ENCODE assay signal across 18 cellular contexts in the genomic region with DNA sequence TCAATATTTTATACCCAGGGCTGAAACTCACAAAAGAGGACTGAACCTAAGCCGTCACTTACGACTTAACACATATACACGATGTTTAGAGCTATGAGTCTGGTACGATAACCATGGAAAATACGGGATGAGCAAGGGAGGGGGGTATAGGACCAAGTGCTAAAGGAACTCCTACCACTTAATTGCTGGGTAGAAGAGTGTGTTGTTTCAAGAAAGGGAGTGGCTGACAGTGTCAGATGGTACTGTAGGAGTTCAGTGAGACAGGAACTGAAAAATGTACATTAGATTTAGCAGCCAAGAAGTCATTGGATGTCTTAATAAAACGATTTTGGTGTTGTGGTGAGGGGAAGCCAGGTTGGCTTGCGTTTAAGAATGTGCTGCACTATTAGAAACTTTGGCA.
"Had no signal": no experiment of that assay in that cellular context is flagged by ENCODE, and none has a peak within 500 bp of the region (broad histone marks: within the 10 kb centered on the region; RNA-seq: fewer than 3 reads in every experiment).

No MANE protein-coding gene starts in this region.

- H3K27me3 ChIP-seq: colonic mucosa, esophagus squamous epithelium, gastroesophageal sphincter, upper lobe of left lung, uterus had no signal

- H3K27ac ChIP-seq: colonic mucosa, esophagus squamous epithelium, gastroesophageal sphincter, parathyroid adenoma, upper lobe of left lung, uterus had no signal

- H3K27ac Mint-ChIP-seq: nephron had no signal

- H3K4me3 Mint-ChIP-seq: nephron had no signal

- H3K9me3 Mint-ChIP-seq: nephron had no signal

- H3K4me1 ChIP-seq: colonic mucosa, esophagus squamous epithelium, parathyroid adenoma, uterus had no signal

- H3K36me3 ChIP-seq: colonic mucosa, esophagus squamous epithelium, upper lobe of left lung, uterus had no signal

- H3K9me3 ChIP-seq: colonic mucosa, esophagus squamous epithelium, gastroesophageal sphincter, psoas muscle, upper lobe of left lung, uterus had no signal

- H3K27me3 Mint-ChIP-seq: naive B cell had no signal

- H3K4me3 ChIP-seq: colonic mucosa, esophagus squamous epithelium, gastroesophageal sphincter, psoas muscle, upper lobe of left lung, uterus had no signal

- ATAC-seq: gastroesophageal sphincter, sciatic nerve had no signal

- DNase-seq: colonic mucosa; dermis blood vessel endothelial cell; esophagus squamous epithelium; foreskin fibroblast; glutamatergic neuron; islet precursor cell; naive B cell; occipital lobe; psoas muscle; retina; stimulated activated CD4-positive, alpha-beta T cell treated with anti-CD3 and anti-CD28 coated beads, Interleukin-12 subunit alpha, Interleukin-12 subunit beta, amount 100 ng/mL, for 4 hours; stimulated activated naive CD4-positive, alpha-beta T cell treated with Interleukin-2 at 50 U/mL for 16 hours; upper lobe of left lung; uterus had no signal
